ENCODE assay signal across 20 cellular contexts in genomic region chr4:90837241-90837640, GRCh38.
DNase-seq lines count a peak whose midpoint lies in the region; ATAC-seq and FAIRE-seq lines count a peak whose summit lies in the region.
"Had no signal": no experiment of that assay in that cellular context is flagged by ENCODE, and none has a peak within 500 bp of the region (broad histone marks: within the 10 kb centered on the region; RNA-seq: fewer than 3 reads in every experiment).

No MANE protein-coding gene starts in this region.

- no peak for ATAC-seq in GM21737 (IDR thresholded peaks at IDR 0.05; ENCODE audit: unreplicated experiment)
- ATAC-seq: A549, GM23338, HCT116 had no signal

- peak; percentile 28 for FAIRE-seq in colon (lab: Jason Lieb, UNC)
- FAIRE-seq in frontal cortex (lab: Jason Lieb, UNC), result peak; percentile 66
- FAIRE-seq: A549, GM19239 had no signal

- no peak overlapping the region for H3K27ac Mint-ChIP-seq in activated naive CD8-positive, alpha-beta T cell treated with anti-CD3 and anti-CD28 coated beads for 36 hours
- H3K27ac Mint-ChIP-seq: CD4-positive, alpha-beta memory T cell; GM23338 had no signal

- H3K4me3 Mint-ChIP-seq in activated naive CD8-positive, alpha-beta T cell treated with anti-CD3 and anti-CD28 coated beads for 36 hours, result no peak overlapping the region
- H3K4me3 Mint-ChIP-seq: CD4-positive, alpha-beta memory T cell; GM23338; H9 had no signal

- H3K4me1 Mint-ChIP-seq in activated naive CD8-positive, alpha-beta T cell treated with anti-CD3 and anti-CD28 coated beads for 36 hours, result no peaks in the 10 kb centered on the region
- H3K4me1 Mint-ChIP-seq: CD4-positive, alpha-beta memory T cell had no signal

- no peaks in the 10 kb centered on the region for H3K36me3 Mint-ChIP-seq in activated naive CD8-positive, alpha-beta T cell treated with anti-CD3 and anti-CD28 coated beads for 36 hours
- H3K36me3 Mint-ChIP-seq: CD4-positive, alpha-beta memory T cell had no signal

- peak; percentile 16 for DNase-seq in NCI-H226
- DNase-seq in frontal cortex (ENCODE audit: low spot score in 2 of 2), result no peak
- no peak for DNase-seq in activated naive CD8-positive, alpha-beta T cell treated with anti-CD3 and anti-CD28 coated beads for 36 hours
- DNase-seq in NCI-H2081 treated with DMSO at 0.1 percent for 48 hours (lab: John Stamatoyannopoulos, UW), result no peak
- DNase-seq: 8988T; ACHN; AML-193; BE2C; Calu3; CD4-positive, alpha-beta memory T cell; COR-L47; DMS53; DMS79 treated with DMSO at 0.1 percent for 48 hours; H9 had no signal

- H3K27me3 Mint-ChIP-seq in activated naive CD8-positive, alpha-beta T cell treated with anti-CD3 and anti-CD28 coated beads for 36 hours, result no peaks in the 10 kb centered on the region
- H3K27me3 Mint-ChIP-seq: CD4-positive, alpha-beta memory T cell had no signal

- no peaks in the 10 kb centered on the region for H3K9me3 Mint-ChIP-seq in activated naive CD8-positive, alpha-beta T cell treated with anti-CD3 and anti-CD28 coated beads for 36 hours
- H3K9me3 Mint-ChIP-seq: GM23338, H9 had no signal
